In genomic region chr17:57090560-57091185, GRCh38 we compare ENCODE assay signal across 1 cellular context.
TF ChIP-seq lines count a peak whose summit lies in the region.

No MANE protein-coding gene starts in this region.

TF ChIP-seq in GM23338, 12 proteins besides CTCF, POLR2A, EP300 and RAD21 (continued from another document):
- TF ChIP-seq ETS1 (IDR thresholded peaks at IDR 0.05), result no peak
- no peak for TF ChIP-seq EZH2phosphoT487 (IDR thresholded peaks at IDR 0.05; ENCODE audit: unreplicated experiment)
- no peak for TF ChIP-seq EZH2 (IDR thresholded peaks at IDR 0.05; ENCODE audit: low read depth, unreplicated experiment)
- TF ChIP-seq CREB1 (CRISPR knock-in tag; IDR thresholded peaks at IDR 0.05; ENCODE audit: low read depth), result no peak
- TF ChIP-seq REST (IDR thresholded peaks at IDR 0.05; ENCODE audit: unreplicated experiment), result no peak
- no peak for TF ChIP-seq JUNB (IDR thresholded peaks at IDR 0.05; ENCODE audit: unreplicated experiment)
